In genomic region chr7:81248420-81248819, GRCh38 we compare ENCODE assay signal across 1 cellular context.
TF ChIP-seq lines count a peak whose summit lies in the region.

No MANE protein-coding gene starts in this region.

TF ChIP-seq in A549, 52 proteins besides CTCF, POLR2A, EP300 and RAD21 (continued from another document):
- no peak for TF ChIP-seq FOSL2 (IDR thresholded peaks at IDR 0.05)
- peak; percentile 76 for TF ChIP-seq FOSL2 (CRISPR knock-in tag; IDR thresholded peaks at IDR 0.05)
- no peak for TF ChIP-seq SMC3 (IDR thresholded peaks at IDR 0.05)
- no peak for TF ChIP-seq TP53 (CRISPR knock-in tag; IDR thresholded peaks at IDR 0.05)
- 0 out of 4 replicates have a peak, but pooled peaks of 1 of the 2 experiments have one; percentile 21 for TF ChIP-seq CEBPB (IDR thresholded peaks at IDR 0.05)
- no peak for TF ChIP-seq JUN (IDR thresholded peaks at IDR 0.05)
- TF ChIP-seq ESRRA (IDR thresholded peaks at IDR 0.05; ENCODE audit: borderline replicate concordance, low read length), result no peak
